ENCODE assay signal across 2 cellular contexts in the genomic region with DNA sequence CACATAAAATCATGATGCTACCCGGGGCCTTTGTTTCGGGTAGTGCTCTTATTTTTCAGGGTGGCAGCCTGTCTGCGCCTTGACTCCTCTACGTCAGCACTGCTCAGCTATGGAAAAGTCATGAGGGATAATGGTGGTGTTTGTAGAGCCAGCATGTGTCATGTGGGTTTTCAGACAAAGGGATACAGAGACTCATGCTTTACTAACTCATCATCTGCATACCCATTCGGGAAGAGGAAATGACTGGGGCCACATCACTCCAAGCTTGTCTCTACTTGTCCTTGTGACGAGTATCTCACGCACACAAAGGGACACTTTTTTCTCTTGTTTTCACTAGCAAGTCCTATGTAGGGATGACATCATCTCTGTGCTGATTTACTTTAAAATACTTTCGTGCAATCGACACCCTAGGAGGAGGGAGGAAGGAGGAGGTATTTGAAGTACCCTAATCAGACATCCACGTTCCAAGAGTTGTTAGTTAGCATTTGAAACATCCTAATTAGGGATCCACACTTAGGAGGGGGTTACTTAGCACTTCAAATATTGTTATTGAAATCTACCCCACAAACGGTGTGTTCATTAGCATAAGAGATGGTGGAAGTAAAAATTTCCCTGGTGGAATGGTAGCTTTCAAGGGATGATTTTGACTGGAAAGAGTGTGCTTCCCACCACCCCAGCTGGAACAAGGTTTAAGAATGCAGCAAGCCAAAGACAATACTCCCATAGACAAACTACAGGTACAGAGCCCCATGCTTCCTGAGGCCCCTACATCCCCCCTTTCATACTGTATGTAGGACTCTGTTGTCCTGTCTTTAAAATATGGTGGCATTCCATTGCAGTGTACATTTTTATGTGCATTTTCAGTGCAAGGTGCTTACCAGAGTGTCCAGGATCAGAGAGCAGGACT.
TF ChIP-seq lines count a peak whose summit lies in the region.

No MANE protein-coding gene starts in this region.

TF ChIP-seq in SK-N-SH, 30 proteins besides CTCF, POLR2A, EP300 and RAD21 (continued from another document):
- TF ChIP-seq, protein P1, sequence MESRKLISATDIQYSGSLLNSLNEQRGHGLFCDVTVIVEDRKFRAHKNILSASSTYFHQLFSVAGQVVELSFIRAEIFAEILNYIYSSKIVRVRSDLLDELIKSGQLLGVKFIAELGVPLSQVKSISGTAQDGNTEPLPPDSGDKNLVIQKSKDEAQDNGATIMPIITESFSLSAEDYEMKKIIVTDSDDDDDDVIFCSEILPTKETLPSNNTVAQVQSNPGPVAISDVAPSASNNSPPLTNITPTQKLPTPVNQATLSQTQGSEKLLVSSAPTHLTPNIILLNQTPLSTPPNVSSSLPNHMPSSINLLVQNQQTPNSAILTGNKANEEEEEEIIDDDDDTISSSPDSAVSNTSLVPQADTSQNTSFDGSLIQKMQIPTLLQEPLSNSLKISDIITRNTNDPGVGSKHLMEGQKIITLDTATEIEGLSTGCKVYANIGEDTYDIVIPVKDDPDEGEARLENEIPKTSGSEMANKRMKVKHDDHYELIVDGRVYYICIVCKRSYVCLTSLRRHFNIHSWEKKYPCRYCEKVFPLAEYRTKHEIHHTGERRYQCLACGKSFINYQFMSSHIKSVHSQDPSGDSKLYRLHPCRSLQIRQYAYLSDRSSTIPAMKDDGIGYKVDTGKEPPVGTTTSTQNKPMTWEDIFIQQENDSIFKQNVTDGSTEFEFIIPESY (IDR thresholded peaks at IDR 0.05; ENCODE audit: borderline replicate concordance, low read depth), result no peak
- TF ChIP-seq CHD2 (IDR thresholded peaks at IDR 0.05; ENCODE audit: low read length, partially characterized antibody) (no peak), GABPA (IDR thresholded peaks at IDR 0.05; ENCODE audit: low read depth) (no peak), FOSL2 (IDR thresholded peaks at IDR 0.05; ENCODE audit: borderline replicate concordance, low read depth) (no peak), RXRA (IDR thresholded peaks at IDR 0.05; ENCODE audit: borderline replicate concordance, low read depth) (no peak), TCF12 (IDR thresholded peaks at IDR 0.05) (no peak), TAF1 (IDR thresholded peaks at IDR 0.05; ENCODE audit: borderline replicate concordance, low read depth, low read length) (no peak), RFX5 (IDR thresholded peaks at IDR 0.05; ENCODE audit: low read length) (no peak), RCOR1 (IDR thresholded peaks at IDR 0.05; ENCODE audit: low read length) (no peak), MEF2A (IDR thresholded peaks at IDR 0.05; ENCODE audit: borderline replicate concordance, low read depth) (no peak)
- TF ChIP-seq, protein P2, sequence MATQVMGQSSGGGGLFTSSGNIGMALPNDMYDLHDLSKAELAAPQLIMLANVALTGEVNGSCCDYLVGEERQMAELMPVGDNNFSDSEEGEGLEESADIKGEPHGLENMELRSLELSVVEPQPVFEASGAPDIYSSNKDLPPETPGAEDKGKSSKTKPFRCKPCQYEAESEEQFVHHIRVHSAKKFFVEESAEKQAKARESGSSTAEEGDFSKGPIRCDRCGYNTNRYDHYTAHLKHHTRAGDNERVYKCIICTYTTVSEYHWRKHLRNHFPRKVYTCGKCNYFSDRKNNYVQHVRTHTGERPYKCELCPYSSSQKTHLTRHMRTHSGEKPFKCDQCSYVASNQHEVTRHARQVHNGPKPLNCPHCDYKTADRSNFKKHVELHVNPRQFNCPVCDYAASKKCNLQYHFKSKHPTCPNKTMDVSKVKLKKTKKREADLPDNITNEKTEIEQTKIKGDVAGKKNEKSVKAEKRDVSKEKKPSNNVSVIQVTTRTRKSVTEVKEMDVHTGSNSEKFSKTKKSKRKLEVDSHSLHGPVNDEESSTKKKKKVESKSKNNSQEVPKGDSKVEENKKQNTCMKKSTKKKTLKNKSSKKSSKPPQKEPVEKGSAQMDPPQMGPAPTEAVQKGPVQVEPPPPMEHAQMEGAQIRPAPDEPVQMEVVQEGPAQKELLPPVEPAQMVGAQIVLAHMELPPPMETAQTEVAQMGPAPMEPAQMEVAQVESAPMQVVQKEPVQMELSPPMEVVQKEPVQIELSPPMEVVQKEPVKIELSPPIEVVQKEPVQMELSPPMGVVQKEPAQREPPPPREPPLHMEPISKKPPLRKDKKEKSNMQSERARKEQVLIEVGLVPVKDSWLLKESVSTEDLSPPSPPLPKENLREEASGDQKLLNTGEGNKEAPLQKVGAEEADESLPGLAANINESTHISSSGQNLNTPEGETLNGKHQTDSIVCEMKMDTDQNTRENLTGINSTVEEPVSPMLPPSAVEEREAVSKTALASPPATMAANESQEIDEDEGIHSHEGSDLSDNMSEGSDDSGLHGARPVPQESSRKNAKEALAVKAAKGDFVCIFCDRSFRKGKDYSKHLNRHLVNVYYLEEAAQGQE (IDR thresholded peaks at IDR 0.05; ENCODE audit: low read depth, low read length), result no peak
TF ChIP-seq in SK-N-SH: peak in this region for 0.

TF ChIP-seq in SK-N-SH treated with all-trans-retinoic acid at 6 μM for 48 hours, 23 proteins besides CTCF, POLR2A, EP300 and RAD21 (continued from another document):
- TF ChIP-seq, protein P3, sequence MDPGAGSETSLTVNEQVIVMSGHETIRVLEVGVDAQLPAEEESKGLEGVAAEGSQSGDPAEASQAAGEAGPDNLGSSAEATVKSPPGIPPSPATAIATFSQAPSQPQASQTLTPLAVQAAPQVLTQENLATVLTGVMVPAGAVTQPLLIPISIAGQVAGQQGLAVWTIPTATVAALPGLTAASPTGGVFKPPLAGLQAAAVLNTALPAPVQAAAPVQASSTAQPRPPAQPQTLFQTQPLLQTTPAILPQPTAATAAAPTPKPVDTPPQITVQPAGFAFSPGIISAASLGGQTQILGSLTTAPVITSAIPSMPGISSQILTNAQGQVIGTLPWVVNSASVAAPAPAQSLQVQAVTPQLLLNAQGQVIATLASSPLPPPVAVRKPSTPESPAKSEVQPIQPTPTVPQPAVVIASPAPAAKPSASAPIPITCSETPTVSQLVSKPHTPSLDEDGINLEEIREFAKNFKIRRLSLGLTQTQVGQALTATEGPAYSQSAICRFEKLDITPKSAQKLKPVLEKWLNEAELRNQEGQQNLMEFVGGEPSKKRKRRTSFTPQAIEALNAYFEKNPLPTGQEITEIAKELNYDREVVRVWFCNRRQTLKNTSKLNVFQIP (CRISPR knock-in tag; IDR thresholded peaks at IDR 0.05; ENCODE audit: borderline replicate concordance, low read depth), result no peak
- no peak for TF ChIP-seq CSRNP3 (CRISPR knock-in tag; IDR thresholded peaks at IDR 0.05)
